Comparison of ENCODE assay signal across 18 cellular contexts in genomic region chr5:166767858-166768257, GRCh38.
DNase-seq lines count a peak whose midpoint lies in the region; TF ChIP-seq lines count a peak whose summit lies in the region.
"Had no signal": no experiment of that assay in that cellular context is flagged by ENCODE, and none has a peak within 500 bp of the region (broad histone marks: within the 10 kb centered on the region; RNA-seq: fewer than 3 reads in every experiment).

No MANE protein-coding gene starts in this region.

- H3K79me2 ChIP-seq in mammary epithelial cell (ENCODE audit: insufficient read depth, low read length) = no peaks in the 10 kb centered on the region

- H3K4me3 ChIP-seq in mammary epithelial cell (replicated peaks in 1 of 3; ENCODE audit: insufficient read depth in 1 of 3, low read depth in 2 of 3, low read length in 3 of 3) = no peak overlapping the region
- H3K4me3 ChIP-seq in breast epithelium = no peak overlapping the region
- no peak overlapping the region for H3K4me3 ChIP-seq in WERI-Rb-1 (ENCODE audit: low read depth, low read length)
- H3K4me3 ChIP-seq: A549, GM23248, HAP-1 had no signal

- CTCF ChIA-PET in mammary epithelial cell (lab: Charles Lee; ENCODE audit: low non-redundant PET) = no interaction called here

- in situ Hi-C loops in mammary epithelial cell (cut with MboI; ENCODE audit: low sequenced_read_pairs in 2 of 2) = no loop called here

- no peak overlapping the region for H3K27ac ChIP-seq in mammary epithelial cell (ENCODE audit: insufficient read depth, low read depth, low read length)
- H3K27ac ChIP-seq in breast epithelium = no peak overlapping the region
- no peak overlapping the region for H3K27ac ChIP-seq in WERI-Rb-1
- H3K27ac ChIP-seq: A549, GM23248 had no signal

- H3K4me1 ChIP-seq in mammary epithelial cell (ENCODE audit: insufficient read depth, low read length) (peaks cover 17% of the 10 kb centered on the region), breast epithelium (no peaks in the 10 kb centered on the region)
- H3K4me1 ChIP-seq: A549, HAP-1 had no signal

- H3K9me3 ChIP-seq in mammary epithelial cell (replicated peaks; ENCODE audit: insufficient read depth, low read length) = no peaks in the 10 kb centered on the region
- peaks cover 0 to 14% of the 10 kb centered on the region in 2 donors for H3K9me3 ChIP-seq in breast epithelium
- peaks cover 8% of the 10 kb centered on the region for H3K9me3 ChIP-seq in WERI-Rb-1 (ENCODE audit: severe bottlenecking)
- H3K9me3 ChIP-seq: A549, HAP-1 had no signal

- no peak overlapping the region for H3K9ac ChIP-seq in mammary epithelial cell (ENCODE audit: insufficient read depth, low read length)
- H3K9ac ChIP-seq: GM23248 had no signal

- intact Hi-C loops in mammary epithelial cell (cut with micrococcal nuclease) (loop anchor here (5.0 kb wide), 1 partner anchor 46 kb away; no protein-coding TSS in a partner anchor), breast epithelium (cut with DNase I; ENCODE audit: low total_unique reads) (no loop called here)

- 63% methylated on average over 5 of the region's 5 CpGs for WGBS in mammary epithelial cell (ENCODE audit: low coverage, missing lambda C conversion rate)

- no TSS peak for BruUV-seq in mammary epithelial cell (replicated peaks; lab: Mats Ljungman, UMichigan)

- peak overlapping the region; percentile 82 for H2AFZ ChIP-seq in mammary epithelial cell (ENCODE audit: low read depth, low read length)
- H2AFZ ChIP-seq: GM23248 had no signal

- DNase-seq in mammary epithelial cell (no peak), breast epithelium (ENCODE audit: low spot score in 2 of 2) (no peak), LHCN-M2 (ENCODE audit: low read depth) (peak; percentile 18), WERI-Rb-1 (peak; percentile 14), retina (peak; percentile 19), NCI-H1417 (lab: John Stamatoyannopoulos, UW) (no peak)
- no peak for DNase-seq in activated effector memory CD4-positive, alpha-beta T cell treated with Interleukin-2 at 50 U/mL for 16 hours
- no peak for DNase-seq in activated CD4-positive, CD25-positive, alpha-beta regulatory T cell treated with anti-CD3 and anti-CD28 coated beads, Interleukin-2, amount 50 U/mL, for 72 hours
- DNase-seq: 8988T; C1 segment of cervical spinal cord; CD4-positive, alpha-beta memory T cell; COR-L47; DMS153; DND-41; GM23248; HFFc6 had no signal

- no peak for TF ChIP-seq CTCF in mammary epithelial cell (conservative IDR thresholded peaks at IDR 0.05 in 1 of 2, IDR thresholded peaks at IDR 0.05 in 1 of 2; ENCODE audit: extremely low read depth in 1 of 2, insufficient read depth in 1 of 2, low read depth in 1 of 2, low read length in 2 of 2)
- TF ChIP-seq CTCF in breast epithelium (IDR thresholded peaks at IDR 0.05) = no peak
- TF ChIP-seq CTCF in WERI-Rb-1 (IDR thresholded peaks at IDR 0.05; ENCODE audit: low read depth, low read length) = no peak

- dilution Hi-C loops in mammary epithelial cell (cut with HindIII; ENCODE audit: low sequenced_read_pairs) = no loop called here

- H3K4me2 ChIP-seq in mammary epithelial cell (ENCODE audit: insufficient read depth, low read depth, low read length) = no peak overlapping the region
- H3K4me2 ChIP-seq: A549 had no signal

- TF ChIP-seq POLR2A in breast epithelium (IDR thresholded peaks at IDR 0.05) = no peak

- no peaks in the 10 kb centered on the region for H4K20me1 ChIP-seq in mammary epithelial cell (ENCODE audit: insufficient read depth, low read length)

- H3K27me3 ChIP-seq in mammary epithelial cell (ENCODE audit: insufficient read depth, low read length) (no peaks in the 10 kb centered on the region), breast epithelium (no peaks in the 10 kb centered on the region), WERI-Rb-1 (ENCODE audit: insufficient read depth, low read depth, severe bottlenecking) (no peaks in the 10 kb centered on the region)

- H3K36me3 ChIP-seq in mammary epithelial cell (ENCODE audit: insufficient read depth, low read length) (no peaks in the 10 kb centered on the region), breast epithelium (no peaks in the 10 kb centered on the region), WERI-Rb-1 (no peaks in the 10 kb centered on the region)
- H3K36me3 ChIP-seq: HAP-1 had no signal

Comparison
In these comparisons a context has a peak if more than half of its experiments do, and no peak if none do; other contexts are left out.
1. DNase-seq: peak in LHCN-M2 (single experiment), WERI-Rb-1 (single experiment) and retina (single experiment); none in mammary epithelial cell (single experiment), breast epithelium (0 of 2), activated effector memory CD4-positive, alpha-beta T cell treated with Interleukin-2 at 50 U/mL for 16 hours (single experiment), NCI-H1417 (0 of 3) and activated CD4-positive, CD25-positive, alpha-beta regulatory T cell treated with anti-CD3 and anti-CD28 coated beads, Interleukin-2, amount 50 U/mL, for 72 hours (single experiment).